Comparison of ENCODE assay signal across 1 cellular context in the genomic region with DNA sequence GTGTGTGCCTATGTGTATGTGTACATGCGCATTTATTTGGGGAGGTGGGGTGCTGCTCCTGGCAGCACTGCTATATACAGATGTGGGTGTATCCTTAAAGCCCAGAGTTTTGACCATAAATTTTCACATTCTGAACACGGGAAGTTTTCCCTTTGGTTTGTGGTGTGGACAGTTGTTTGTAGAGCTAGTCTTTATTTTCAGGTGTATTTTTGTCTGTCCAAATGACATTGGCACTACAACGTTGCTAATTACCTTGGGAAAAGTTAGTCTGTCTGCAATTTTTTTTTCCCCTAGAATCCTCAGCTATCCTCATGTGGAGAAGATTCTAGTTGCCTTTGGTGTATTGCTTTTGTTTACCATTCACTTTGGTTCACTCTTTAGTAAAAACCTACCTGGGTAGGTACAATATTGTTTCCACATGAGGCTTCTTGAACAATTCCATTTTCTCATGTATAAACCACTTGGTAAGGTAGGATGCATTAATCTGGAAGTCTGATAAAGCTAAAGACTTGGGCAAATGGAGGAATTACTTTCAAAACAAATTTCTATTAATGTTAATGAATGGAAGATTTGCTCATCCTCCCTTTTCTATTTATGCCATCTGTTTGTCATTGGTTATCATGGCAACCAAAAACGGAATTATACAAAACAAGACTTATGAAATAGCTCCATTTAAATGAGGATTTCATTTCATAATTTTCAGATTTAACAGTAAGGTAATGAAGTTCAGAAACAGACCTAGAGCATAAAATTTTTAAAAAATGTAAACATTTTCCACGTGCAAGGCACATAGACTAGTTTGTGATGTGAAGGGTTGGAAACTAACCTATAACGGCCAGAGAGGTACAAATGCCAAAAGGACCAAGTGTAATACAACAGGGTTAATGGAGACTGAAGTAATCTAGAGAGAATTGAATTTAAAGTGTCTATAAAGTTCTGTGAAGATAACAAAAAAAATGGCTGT.
TF ChIP-seq lines count a peak whose summit lies in the region.

No MANE protein-coding gene starts in this region.

TF ChIP-seq in H1, 55 proteins besides CTCF, POLR2A, EP300 and RAD21:
- TF ChIP-seq EGR1 (IDR thresholded peaks at IDR 0.05; ENCODE audit: borderline replicate concordance, low read depth, low read length) (no peak), JUND (IDR thresholded peaks at IDR 0.05; ENCODE audit: low read length) (no peak), ATF3 (IDR thresholded peaks at IDR 0.05; ENCODE audit: insufficient read depth, low read depth, low read length) (no peak), POLR2AphosphoS5 (IDR thresholded peaks at IDR 0.05; ENCODE audit: low read depth, low read length) (peak; percentile 87), BACH1 (IDR thresholded peaks at IDR 0.05; ENCODE audit: low read length) (no peak), HDAC2 (IDR thresholded peaks at IDR 0.05; ENCODE audit: borderline replicate concordance in 1 of 2, low read depth in 2 of 2, low read length in 2 of 2) (no peak), SUZ12 (IDR thresholded peaks at IDR 0.05; ENCODE audit: low read length) (no peak), CHD2 (IDR thresholded peaks at IDR 0.05; ENCODE audit: low read length) (0 out of 2 replicates have a peak, but pooled peaks have one; percentile 17), KDM1A (IDR thresholded peaks at IDR 0.05; ENCODE audit: borderline replicate concordance, low read length) (no peak), TBP (IDR thresholded peaks at IDR 0.05; ENCODE audit: low read depth, low read length) (no peak), POU5F1 (IDR thresholded peaks at IDR 0.05; ENCODE audit: low read depth, low read length) (no peak), PHF8 (conservative IDR thresholded peaks at IDR 0.05; ENCODE audit: low read depth, low read length) (no peak), ZNF274 (IDR thresholded peaks at IDR 0.05; ENCODE audit: borderline replicate concordance, extremely low read depth, low read length) (no peak), USF2 (IDR thresholded peaks at IDR 0.05; ENCODE audit: low read length) (peak; percentile 1; the same call in 1 of the 2 replicates), SIX5 (IDR thresholded peaks at IDR 0.05; ENCODE audit: low read depth, low read length) (no peak), SIRT6 (IDR thresholded peaks at IDR 0.05; ENCODE audit: low read length) (no peak), E2F6 (IDR thresholded peaks at IDR 0.05) (no peak), KDM4A (IDR thresholded peaks at IDR 0.05; ENCODE audit: low read depth, low read length, severe bottlenecking) (no peak), SP4 (IDR thresholded peaks at IDR 0.05; ENCODE audit: low read length) (peak; percentile 62; the same call in 1 of the 2 replicates), HDAC6 (IDR thresholded peaks at IDR 0.05; ENCODE audit: low read depth, low read length) (no peak), SRF (IDR thresholded peaks at IDR 0.05; ENCODE audit: low read depth, low read length) (no peak), TAF7 (optimal IDR thresholded peaks at IDR 0.05; ENCODE audit: borderline replicate concordance, low read depth, low read length) (peak; percentile 74), CEBPB (IDR thresholded peaks at IDR 0.05; ENCODE audit: low read depth, low read length) (no peak), TCF12 (IDR thresholded peaks at IDR 0.05; ENCODE audit: low read depth, low read length) (no peak), SAP30 (IDR thresholded peaks at IDR 0.05; ENCODE audit: insufficient read depth, insufficient replicate concordance, low read length) (no peak), JUN (IDR thresholded peaks at IDR 0.05; ENCODE audit: low read depth, low read length) (no peak), CHD7 (IDR thresholded peaks at IDR 0.05; ENCODE audit: insufficient replicate concordance, low read length) (peak; percentile 51), SP1 (IDR thresholded peaks at IDR 0.05; ENCODE audit: low read depth, low read length) (no peak), BCL11A (IDR thresholded peaks at IDR 0.05; ENCODE audit: low read depth in 2 of 2, low read length in 2 of 2) (peak in 1 of 2 experiments; percentile 47)
TF ChIP-seq in H1: peak in this region for 7.
